14 cellular contexts compared by ENCODE assay signal in genomic region chr18:57533399-57533884, GRCh38. TPM values are rescaled to one million over a fixed set of nuclear protein-coding genes. Genes with fewer than 3 reads are reported as not detected.
DNase-seq lines count a peak whose midpoint lies in the region; ATAC-seq lines count a peak whose summit lies in the region.
"Had no signal": no experiment of that assay in that cellular context is flagged by ENCODE, and none has a peak within 500 bp of the region (broad histone marks: within the 10 kb centered on the region; RNA-seq: fewer than 3 reads in every experiment).

No MANE protein-coding gene starts in this region.

- peaks cover 6% of the 10 kb centered on the region for H3K4me1 ChIP-seq in adipocyte (ENCODE audit: control insufficient read depth, insufficient read depth, low read length)
- H3K4me1 ChIP-seq in aorta (ENCODE audit: control insufficient read depth in 1 of 2, insufficient read depth in 2 of 2, low read length in 2 of 2) = no peaks in the 10 kb centered on the region
- H3K4me1 ChIP-seq in CD4-positive, alpha-beta memory T cell (ENCODE audit: insufficient read depth, low read length) = no peaks in the 10 kb centered on the region

- intact Hi-C loops in aorta (cut with DNase I) = no loop called here
- intact Hi-C loops in CD4-positive, alpha-beta memory T cell (cut with micrococcal nuclease) = no loop called here

- H3K36me3 ChIP-seq in adipocyte (ENCODE audit: control insufficient read depth, insufficient read depth, low read length, severe bottlenecking) (no peaks in the 10 kb centered on the region), aorta (ENCODE audit: control insufficient read depth in 1 of 2, insufficient read depth in 2 of 2, low read length in 1 of 2) (no peaks in the 10 kb centered on the region)
- H3K36me3 ChIP-seq in CD4-positive, alpha-beta memory T cell (ENCODE audit: insufficient read depth, low read length) = no peaks in the 10 kb centered on the region

- ATAC-seq in aorta (ENCODE audit: low FRiP score) = peak; percentile 42
- ATAC-seq in GM18519 (IDR thresholded peaks at IDR 0.05; ENCODE audit: low FRiP score, unreplicated experiment) = no peak
- ATAC-seq: T-cell had no signal

- 45 to 47% methylated on average over 9 of the region's 9 CpGs for WGBS in aorta, 2 donors

- no peak overlapping the region for H3K27ac Mint-ChIP-seq in CD4-positive, alpha-beta memory T cell
- H3K27ac Mint-ChIP-seq: mesothelial cell of epicardium, T-cell had no signal

- DNase-seq in SHP77 (lab: John Stamatoyannopoulos, UW) (peak; percentile 39 to 54), SHP77 treated with DMSO at 0.1 percent for 48 hours (lab: John Stamatoyannopoulos, UW) (no peak), adipocyte (ENCODE audit: low read depth) (peak; percentile 24), iPS DF 19.7 (ENCODE audit: low read depth, low spot score) (peak; percentile 52), aorta (no peak)
- DNase-seq in CD4-positive, alpha-beta memory T cell = no peak
- DNase-seq in stimulated activated CD4-positive, alpha-beta T cell treated with anti-CD3 and anti-CD28 coated beads, Interleukin-4, amount 100 ng/mL, for 1 hour = no peak
- DNase-seq: anterior cingulate cortex, erythroblast, NCI-H2081 treated with DMSO at 0.1 percent for 48 hours, T-cell had no signal

- H3K9me3 Mint-ChIP-seq in CD4-positive, alpha-beta memory T cell = peaks cover 0 to 2% (median 0%) of the 10 kb centered on the region in 8 donors
- H3K9me3 Mint-ChIP-seq: mesothelial cell of epicardium, T-cell had no signal

- CTCF ChIA-PET in CD4-positive, alpha-beta memory T cell (lab: Charles Lee; ENCODE audit: partially characterized antibody) = no interaction called here

- H3K4me3 ChIP-seq in adipocyte (ENCODE audit: low read length) = no peak overlapping the region
- no peak overlapping the region for H3K4me3 ChIP-seq in aorta (ENCODE audit: low read length in 2 of 2)
- H3K4me3 ChIP-seq in CD4-positive, alpha-beta memory T cell (ENCODE audit: low read length in 2 of 2) = no peak overlapping the region

- no peaks in the 10 kb centered on the region for H3K27me3 Mint-ChIP-seq in CD4-positive, alpha-beta memory T cell

- no peak overlapping the region for H3K9ac ChIP-seq in adipocyte (ENCODE audit: low read length)

- H3K4me1 Mint-ChIP-seq in CD4-positive, alpha-beta memory T cell = no peaks in the 10 kb centered on the region
- H3K4me1 Mint-ChIP-seq: T-cell had no signal

- no peak overlapping the region for H3K27ac ChIP-seq in aorta (ENCODE audit: low read depth in 1 of 2, low read length in 2 of 2)
- no peak overlapping the region for H3K27ac ChIP-seq in CD4-positive, alpha-beta memory T cell (ENCODE audit: low read depth, low read length)
- H3K27ac ChIP-seq: HL-60 had no signal

- no peaks in the 10 kb centered on the region for H3K36me3 Mint-ChIP-seq in CD4-positive, alpha-beta memory T cell
- H3K36me3 Mint-ChIP-seq: mesothelial cell of epicardium, T-cell had no signal

- H3K9me3 ChIP-seq in adipocyte (ENCODE audit: control insufficient read depth, low read length) = no peaks in the 10 kb centered on the region
- no peaks in the 10 kb centered on the region for H3K9me3 ChIP-seq in aorta (ENCODE audit: control insufficient read depth, low read length)
- H3K9me3 ChIP-seq in CD4-positive, alpha-beta memory T cell (ENCODE audit: control insufficient read depth in 1 of 2, low read length in 2 of 2) = no peaks in the 10 kb centered on the region

- no peak overlapping the region for H3K4me3 Mint-ChIP-seq in CD4-positive, alpha-beta memory T cell
- H3K4me3 Mint-ChIP-seq: mesothelial cell of epicardium, T-cell had no signal

- POLR2A ChIA-PET in CD4-positive, alpha-beta memory T cell (lab: Charles Lee; ENCODE audit: partially characterized antibody) = no interaction called here

- H3K27me3 ChIP-seq in adipocyte (replicated peaks; ENCODE audit: control insufficient read depth, insufficient read depth, low read length) (no peaks in the 10 kb centered on the region), aorta (ENCODE audit: control insufficient read depth in 1 of 2, insufficient read depth in 2 of 2, low read length in 1 of 2) (no peaks in the 10 kb centered on the region)
- H3K27me3 ChIP-seq in CD4-positive, alpha-beta memory T cell (ENCODE audit: insufficient read depth, low read length) = no peaks in the 10 kb centered on the region

RNA-seq across cellular contexts. Expression of gene FECH, which starts 53.1 kb away (rescaled TPM):
- 10 to 100 TPM; 13.5 to 21.9 TPM for total RNA-seq in aorta
- 10 to 100 TPM; 11.7 to 13.6 TPM for polyA plus RNA-seq in aorta
- 10 to 100 TPM; 14.8 to 16.1 TPM for total RNA-seq in CD4-positive, alpha-beta memory T cell
- polyA plus RNA-seq in CD4-positive, alpha-beta memory T cell = 10 to 100 TPM; 15.8 to 19.7 TPM

Comparison
In these comparisons a context has a peak if more than half of its experiments do, and no peak if none do; other contexts are left out.
1. DNase-seq: peak in SHP77 (2 of 2), adipocyte (single experiment) and iPS DF 19.7 (single experiment); none in SHP77 treated with DMSO at 0.1 percent for 48 hours (single experiment), aorta (0 of 2), CD4-positive, alpha-beta memory T cell (0 of 5) and stimulated activated CD4-positive, alpha-beta T cell treated with anti-CD3 and anti-CD28 coated beads, Interleukin-4, amount 100 ng/mL, for 1 hour (single experiment).